ENCODE assay signal across 22 cellular contexts in the genomic region with DNA sequence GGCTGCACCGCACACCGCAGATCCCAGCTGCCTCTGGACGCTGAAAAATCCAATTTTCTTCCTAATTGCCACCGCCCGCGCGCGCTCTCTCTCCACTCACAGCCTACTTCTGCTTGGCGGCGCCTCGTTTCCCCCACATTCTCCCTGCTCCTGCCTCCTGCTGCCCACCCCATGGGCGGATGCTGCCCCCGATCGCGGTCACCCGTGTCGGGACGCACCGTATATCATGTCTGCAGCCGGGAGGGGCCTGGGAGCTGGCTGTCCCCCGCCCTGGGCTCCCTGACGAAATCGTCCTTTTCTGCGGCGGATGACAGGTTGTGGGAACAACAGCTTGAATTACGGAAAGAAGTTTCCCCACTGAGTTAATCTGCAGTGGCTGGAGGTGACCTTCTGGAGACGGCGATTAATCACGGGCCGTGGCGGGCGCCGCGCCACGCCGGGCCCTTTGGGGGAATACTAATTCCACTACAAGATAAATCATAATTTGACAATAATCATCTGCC. TPM values are rescaled to one million over a fixed set of nuclear protein-coding genes. Genes with fewer than 3 reads are reported as not detected.
DNase-seq lines count a peak whose midpoint lies in the region; ATAC-seq and TF ChIP-seq lines count a peak whose summit lies in the region.
"Had no signal": no experiment of that assay in that cellular context is flagged by ENCODE, and none has a peak within 500 bp of the region (broad histone marks: within the 10 kb centered on the region; RNA-seq: fewer than 3 reads in every experiment).

No MANE protein-coding gene starts in this region.

- H3K27me3 Mint-ChIP-seq in nephron progenitor cell (ENCODE audit: low read depth, poor library complexity) = peaks cover 15% of the 10 kb centered on the region
- peaks cover 58% of the 10 kb centered on the region for H3K27me3 Mint-ChIP-seq in type B pancreatic cell

- H3K4me1 Mint-ChIP-seq in nephron progenitor cell (peaks cover 93% of the 10 kb centered on the region), type B pancreatic cell (ENCODE audit: unreplicated experiment) (peaks cover 71% of the 10 kb centered on the region)

- H3K9me3 Mint-ChIP-seq in nephron progenitor cell = no peaks in the 10 kb centered on the region
- H3K9me3 Mint-ChIP-seq in type B pancreatic cell = no peaks in the 10 kb centered on the region

- peak overlapping the region; percentile 54 for H3K4me3 Mint-ChIP-seq in nephron progenitor cell
- peak overlapping the region; percentile 46 for H3K4me3 Mint-ChIP-seq in type B pancreatic cell

- H3K36me3 Mint-ChIP-seq in nephron progenitor cell (ENCODE audit: low read depth) = no peaks in the 10 kb centered on the region
- no peaks in the 10 kb centered on the region for H3K36me3 Mint-ChIP-seq in type B pancreatic cell

- ATAC-seq in GM18505 (IDR thresholded peaks at IDR 0.05; ENCODE audit: unreplicated experiment) (no peak), HG02870 (IDR thresholded peaks at IDR 0.05; ENCODE audit: unreplicated experiment) (no peak)
- ATAC-seq: mucosa of descending colon had no signal

- TF ChIP-seq CTCF in nephron progenitor cell (IDR thresholded peaks at IDR 0.05) (no peak), type B pancreatic cell (conservative IDR thresholded peaks at IDR 0.05) (no peak)

- TF ChIP-seq POLR2A in GM18505 (IDR thresholded peaks at IDR 0.05; ENCODE audit: borderline replicate concordance, extremely low read depth, insufficient read depth, insufficient read length) = no peak

- peak overlapping the region; percentile 45 for H3K27ac ChIP-seq in angular gyrus (ENCODE audit: low read depth, low read length)
- H3K27ac ChIP-seq: left ventricle myocardium inferior, parathyroid adenoma, RWPE1 had no signal

- H3K27ac Mint-ChIP-seq in nephron progenitor cell = peak overlapping the region; percentile 92
- peak overlapping the region; percentile 70 for H3K27ac Mint-ChIP-seq in type B pancreatic cell

- DNase-seq in NOMO-1 (lab: John Stamatoyannopoulos, UW; ENCODE audit: unreplicated experiment in 2 of 2) = peak; percentile 6 to 14
- DNase-seq in NOMO-1 treated with dmso at 0.1 percent for 144 hours (lab: John Stamatoyannopoulos, UW; ENCODE audit: unreplicated experiment) = no peak
- peak; percentile 80 for DNase-seq in nephron progenitor cell
- no peak for DNase-seq in type B pancreatic cell (ENCODE audit: extremely low spot score, unreplicated experiment)
- DNase-seq in C1 segment of cervical spinal cord (lab: John Stamatoyannopoulos, UW) = no peak
- DNase-seq: activated CD4-positive, alpha-beta T cell treated with anti-CD3 and anti-CD28 coated beads, Interleukin-2, amount 50 U/mL, for 4 hours; activated naive CD4-positive, alpha-beta T cell; activated T-cell treated with anti-CD3 and anti-CD28 coated beads for 4 hours; central memory CD4-positive, alpha-beta T cell; DMS 273 treated with DMSO at 0.1 percent for 48 hours; effector CD4-positive, alpha-beta T cell; GF-D8; GOT3; left ventricle myocardium inferior; mucosa of descending colon; NCI-H2171; stimulated activated CD4-positive, alpha-beta T cell treated with anti-CD3 and anti-CD28 coated beads, Interleukin-2, amount 100 ng/mL, for 48 hours had no signal

RNA-seq across cellular contexts. Expression of gene PSD2, which starts 36.3 kb away (rescaled TPM):
- 0.19 and 0.27 TPM in 2 replicates for total RNA-seq in type B pancreatic cell (ENCODE audit: low replicate concordance)
- total RNA-seq: left ventricle myocardium inferior had no signal

Comparison
In these comparisons a context has a peak if more than half of its experiments do, and no peak if none do; other contexts are left out.
1. DNase-seq: peak in NOMO-1 (2 of 2) and nephron progenitor cell (single experiment); none in NOMO-1 treated with dmso at 0.1 percent for 144 hours (single experiment), type B pancreatic cell (single experiment) and C1 segment of cervical spinal cord (0 of 14).